In the genomic region with DNA sequence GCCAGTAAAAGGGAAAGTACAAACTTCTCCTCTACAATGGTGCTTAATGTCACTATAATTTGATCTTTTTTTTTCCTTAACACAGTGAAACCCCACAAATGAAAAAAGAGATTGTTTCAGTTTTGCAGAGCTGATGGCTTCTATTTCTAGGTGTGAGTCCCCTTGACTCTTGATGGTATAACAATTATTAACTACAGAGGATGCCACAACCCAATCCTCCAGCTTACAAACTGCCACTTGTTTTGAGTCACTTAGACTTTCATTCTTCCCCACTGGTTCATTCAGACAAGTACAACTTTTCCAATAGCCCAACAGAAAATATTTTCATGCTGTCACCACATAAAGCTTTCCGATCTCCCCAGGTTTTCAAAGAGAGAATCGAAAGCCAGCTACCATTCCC, we compare ENCODE assay signal across 16 cellular contexts.
"Had no signal": no experiment of that assay in that cellular context is flagged by ENCODE, and none has a peak within 500 bp of the region (broad histone marks: within the 10 kb centered on the region; RNA-seq: fewer than 3 reads in every experiment).

No MANE protein-coding gene starts in this region.

- H3K36me3 ChIP-seq: esophagus squamous epithelium, right lobe of liver, tibial artery, vagina, WERI-Rb-1 had no signal

- DNase-seq: activated CD4-positive, alpha-beta T cell treated with anti-CD3 and anti-CD28 coated beads for 36 hours; activated CD8-positive, alpha-beta memory T cell treated with anti-CD3 and anti-CD28 coated beads, Interleukin-2, amount 50 U/mL, for 4 hours; activated CD8-positive, alpha-beta T cell treated with anti-CD3 and anti-CD28 coated beads for 36 hours; activated naive CD4-positive, alpha-beta T cell; esophagus squamous epithelium; foreskin fibroblast; head of caudate nucleus; mucosa of descending colon; natural killer cell; nucleus accumbens; right lobe of liver; tibial artery; WERI-Rb-1 had no signal

- H3K9me3 ChIP-seq: right lobe of liver, vagina had no signal

- H3K4me3 ChIP-seq: esophagus squamous epithelium, mucosa of descending colon, right lobe of liver, tibial artery, vagina had no signal

- ATAC-seq: activated CD4-positive, alpha-beta T cell treated with anti-CD3 and anti-CD28 coated beads for 36 hours; activated CD8-positive, alpha-beta T cell treated with anti-CD3 and anti-CD28 coated beads for 36 hours; left lobe of liver; mucosa of descending colon; natural killer cell; right lobe of liver; stimulated activated effector memory CD8-positive, alpha-beta T cell treated with anti-CD3 and anti-CD28 coated beads, Interleukin-12 subunit alpha, Interleukin-12 subunit beta, amount 100 ng/mL, for 72 hours had no signal

- H3K27ac ChIP-seq: esophagus squamous epithelium, right lobe of liver, tibial artery, vagina, WERI-Rb-1 had no signal

- H3K27me3 ChIP-seq: esophagus squamous epithelium, right lobe of liver, tibial artery, vagina had no signal

- H3K4me1 ChIP-seq: esophagus squamous epithelium, right lobe of liver, tibial artery, vagina had no signal
